In genomic region chr1:156595016-156595415, GRCh38 we compare ENCODE assay signal across 1 cellular context.
TF ChIP-seq lines count a peak whose summit lies in the region.

No MANE protein-coding gene starts in this region.

TF ChIP-seq in WTC11, 78 proteins besides CTCF, POLR2A, EP300 and RAD21 (continued from another document):
- TF ChIP-seq AFF4 (CRISPR knock-in tag; IDR thresholded peaks at IDR 0.05; ENCODE audit: borderline replicate concordance) (no peak), HMGA2 (CRISPR knock-in tag; IDR thresholded peaks at IDR 0.05) (no peak), ATF2 (CRISPR knock-in tag; IDR thresholded peaks at IDR 0.05; ENCODE audit: borderline replicate concordance, low read depth) (no peak), CBFB (CRISPR knock-in tag; IDR thresholded peaks at IDR 0.05; ENCODE audit: low read depth) (no peak), GABPB1 (CRISPR knock-in tag; IDR thresholded peaks at IDR 0.05) (no peak), GTF2I (CRISPR knock-in tag; conservative IDR thresholded peaks at IDR 0.05) (no peak), ZNF232 (CRISPR knock-in tag; IDR thresholded peaks at IDR 0.05) (no peak), E2F4 (CRISPR knock-in tag; IDR thresholded peaks at IDR 0.05; ENCODE audit: borderline replicate concordance, low read depth) (no peak), SP1 (CRISPR knock-in tag; conservative IDR thresholded peaks at IDR 0.05) (no peak), ATF6 (CRISPR knock-in tag; IDR thresholded peaks at IDR 0.05) (no peak), ZBTB43 (CRISPR knock-in tag; IDR thresholded peaks at IDR 0.05) (no peak), STAT6 (CRISPR knock-in tag; conservative IDR thresholded peaks at IDR 0.05; ENCODE audit: low read depth) (no peak), TEAD1 (CRISPR knock-in tag; IDR thresholded peaks at IDR 0.05) (no peak), USF1 (CRISPR knock-in tag; IDR thresholded peaks at IDR 0.05) (no peak), ZBTB21 (CRISPR knock-in tag; IDR thresholded peaks at IDR 0.05; ENCODE audit: borderline replicate concordance) (no peak), ZSCAN18 (CRISPR knock-in tag; IDR thresholded peaks at IDR 0.05) (no peak), NR2C2 (CRISPR knock-in tag; IDR thresholded peaks at IDR 0.05) (no peak)
